8 cellular contexts compared by ENCODE assay signal in genomic region chr12:122225683-122226365, GRCh38. TPM values are rescaled to one million over a fixed set of nuclear protein-coding genes. Genes with fewer than 3 reads are reported as not detected.
A peak's percentile ranks its signal among the peaks of the same experiment; 100 is the strongest.
DNase-seq lines count a peak whose midpoint lies in the region; ATAC-seq lines count a peak whose summit lies in the region.

Gene DIABLO (minus strand): TSS chr12:122226052. CDS start chr12:122226014, 38 bp downstream.

- DNase-seq in COLO668 (lab: John Stamatoyannopoulos, UW; ENCODE audit: unreplicated experiment): peak; percentile 100
- peak; percentile 99 for DNase-seq in HT1080 (ENCODE audit: low read depth)
- DNase-seq in NOMO-1 treated with DMSO at 0.1 percent for 48 hours (lab: John Stamatoyannopoulos, UW; ENCODE audit: unreplicated experiment): peak; percentile 98
- DNase-seq in activated CD8-positive, alpha-beta memory T cell treated with anti-CD3 and anti-CD28 coated beads for 4 hours (ENCODE audit: low read depth in 2 of 2): peak; percentile 99 to 100
- peak; percentile 100 for DNase-seq in effector memory CD4-positive, alpha-beta T cell
- peak; percentile 100 for DNase-seq in medulla oblongata (ENCODE audit: extremely low spot score)
- DNase-seq in stimulated activated CD8-positive, alpha-beta memory T cell treated with anti-CD3 and anti-CD28 coated beads, Interleukin-12 subunit alpha, Interleukin-12 subunit beta, amount 100 ng/mL, for 1 hour (ENCODE audit: low read depth): peak; percentile 99

- peak; percentile 92 for ATAC-seq in GM21360 (IDR thresholded peaks at IDR 0.05; ENCODE audit: unreplicated experiment)

- peak within 1 kb of the TSS; percentile 98 for H3K27ac ChIP-seq in effector memory CD4-positive, alpha-beta T cell (ENCODE audit: insufficient read depth, low read length, poor library complexity, severe bottlenecking)

- no peaks in the 10 kb centered on the region for H3K27me3 ChIP-seq in effector memory CD4-positive, alpha-beta T cell (replicated peaks; ENCODE audit: control insufficient read depth, insufficient read depth, low read length, poor library complexity, severe bottlenecking)

- H3K36me3 ChIP-seq in effector memory CD4-positive, alpha-beta T cell (ENCODE audit: control insufficient read depth, insufficient read depth, low read length): peaks cover 30% of the 10 kb centered on the region

- peaks cover 23% of the 10 kb centered on the region for H3K4me1 ChIP-seq in effector memory CD4-positive, alpha-beta T cell (ENCODE audit: control insufficient read depth, insufficient read depth, low read length, poor library complexity, severe bottlenecking)

- H3K9me3 ChIP-seq in effector memory CD4-positive, alpha-beta T cell (ENCODE audit: control insufficient read depth, low read length): no peaks in the 10 kb centered on the region

- peak within 1 kb of the TSS; percentile 100 for H3K4me3 ChIP-seq in effector memory CD4-positive, alpha-beta T cell (ENCODE audit: insufficient read depth, low read depth, low read length, poor library complexity, severe bottlenecking)

RNA-seq across cellular contexts. Expression of gene DIABLO, which starts in this region (rescaled TPM):
- 58.9 and 65.9 TPM in 2 replicates for total RNA-seq in HT1080 (2014; rRNA removed; shearing (Covaris generic))
- polyA plus RNA-seq in HT1080 (2015; cell fraction: cytosol; rRNA removed): 74.2 and 79.5 TPM in 2 replicates
- 47.4 and 56.3 TPM in 2 replicates for polyA plus RNA-seq in HT1080 (2015; cell fraction: nucleus; rRNA removed)

Comparison
In these comparisons a context has a peak if more than half of its experiments do, and no peak if none do; other contexts are left out.
1. Peak in every context shown above with its lines: DNase-seq, ATAC-seq, H3K4me3 ChIP-seq and H3K27ac ChIP-seq.